In the genomic region with DNA sequence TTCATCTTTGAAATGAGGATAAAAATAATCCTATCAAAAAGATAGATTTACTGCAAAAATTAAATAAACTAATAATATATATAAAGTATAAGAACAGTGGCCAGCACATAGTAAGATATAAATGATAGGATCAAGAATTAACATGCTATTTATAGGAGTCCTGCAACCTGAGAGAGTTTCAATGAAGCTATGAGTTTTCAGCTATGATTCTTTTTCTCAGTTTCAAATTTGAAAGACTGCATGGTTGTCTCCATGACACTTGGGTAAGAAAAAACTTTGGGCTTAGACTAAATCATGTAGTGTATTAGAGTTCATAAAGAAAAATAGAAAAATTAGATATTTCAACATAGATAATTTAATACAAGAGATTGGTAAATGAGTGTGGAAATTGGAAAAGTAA, we compare ENCODE assay signal across 9 cellular contexts.
"Had no signal": no experiment of that assay in that cellular context is flagged by ENCODE, and none has a peak within 500 bp of the region (broad histone marks: within the 10 kb centered on the region; RNA-seq: fewer than 3 reads in every experiment).

No MANE protein-coding gene starts in this region.

- H3K36me3 ChIP-seq: HAP-1 had no signal

- H3K4me1 ChIP-seq: HAP-1 had no signal

- H3K27ac ChIP-seq: GM23248 had no signal

- H3K4me3 Mint-ChIP-seq: GM23338, H9, HFFc6 had no signal

- H3K9me3 ChIP-seq: HAP-1 had no signal

- H2AFZ ChIP-seq: GM23248, GM23338 had no signal

- H3K9ac ChIP-seq: GM23248 had no signal

- H3K4me1 Mint-ChIP-seq: GM23338, H9 had no signal

- ATAC-seq: GM23338, HCT116 had no signal

- H3K27ac Mint-ChIP-seq: GM23338, H9, HFFc6 had no signal

- H3K9me3 Mint-ChIP-seq: GM23338 had no signal

- DNase-seq: GM23248, GOT3, H7, H9, HCEC 1CT, HFFc6 had no signal

- H3K4me3 ChIP-seq: GM23248, GM23338, HAP-1 had no signal

- H3K4me2 ChIP-seq: GM23338 had no signal
